ENCODE assay signal across 8 cellular contexts in the genomic region with DNA sequence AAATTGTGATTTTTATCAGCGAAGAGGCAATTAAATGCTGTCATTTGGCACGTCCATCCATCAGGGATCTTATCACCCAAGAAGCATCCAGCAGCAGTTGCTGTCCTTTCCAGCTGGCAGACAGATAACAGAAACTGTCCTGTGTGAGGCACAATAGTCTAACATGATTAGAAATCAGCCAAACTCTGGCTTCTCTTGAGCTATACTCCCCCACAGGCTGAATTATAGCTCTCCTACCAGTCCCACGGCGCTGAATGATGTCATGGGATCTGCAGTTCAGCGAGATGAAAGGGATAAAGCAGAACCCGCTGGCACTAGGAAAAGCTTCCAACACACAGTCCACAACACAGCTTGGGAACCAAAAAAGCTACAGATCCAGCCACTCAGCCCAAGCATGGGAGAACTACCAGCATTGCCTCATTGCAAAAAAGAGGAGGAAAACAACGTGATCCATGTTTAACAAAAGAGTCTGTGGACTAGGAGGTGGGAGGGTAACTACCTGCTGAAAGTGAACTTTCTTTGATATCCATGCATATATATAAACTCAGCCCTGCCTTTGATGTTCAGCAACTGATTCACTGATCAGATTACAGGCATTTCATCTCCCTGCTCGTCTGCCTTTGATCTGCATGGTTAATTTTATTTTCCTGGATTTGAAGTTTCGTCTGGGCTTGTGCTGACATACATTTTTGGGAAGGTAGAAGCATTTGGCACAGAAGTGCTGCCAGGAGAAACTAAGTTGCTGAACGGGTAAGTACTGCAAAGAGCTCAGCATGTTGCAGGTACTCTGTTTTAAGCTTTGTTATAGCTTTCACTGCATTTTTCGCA. TPM values are rescaled to one million over a fixed set of nuclear protein-coding genes. Genes with fewer than 3 reads are reported as not detected.
A peak's percentile ranks its signal among the peaks of the same experiment; 100 is the strongest.
DNase-seq lines count a peak whose midpoint lies in the region; ATAC-seq and TF ChIP-seq lines count a peak whose summit lies in the region.

A gene with protein sequence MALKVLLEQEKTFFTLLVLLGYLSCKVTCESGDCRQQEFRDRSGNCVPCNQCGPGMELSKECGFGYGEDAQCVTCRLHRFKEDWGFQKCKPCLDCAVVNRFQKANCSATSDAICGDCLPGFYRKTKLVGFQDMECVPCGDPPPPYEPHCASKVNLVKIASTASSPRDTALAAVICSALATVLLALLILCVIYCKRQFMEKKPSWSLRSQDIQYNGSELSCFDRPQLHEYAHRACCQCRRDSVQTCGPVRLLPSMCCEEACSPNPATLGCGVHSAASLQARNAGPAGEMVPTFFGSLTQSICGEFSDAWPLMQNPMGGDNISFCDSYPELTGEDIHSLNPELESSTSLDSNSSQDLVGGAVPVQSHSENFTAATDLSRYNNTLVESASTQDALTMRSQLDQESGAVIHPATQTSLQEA (plus strand): TSS at position 314 of the 828 bp plus-strand sequence. CDS start 19,772 bp downstream, outside the sequence.

- ATAC-seq in HG03095 (IDR thresholded peaks at IDR 0.05; ENCODE audit: unreplicated experiment) (no peak), GM19395 (IDR thresholded peaks at IDR 0.05; ENCODE audit: unreplicated experiment) (no peak)

- peak within 1 kb of the TSS; percentile 42 for H3K27ac ChIP-seq in AG04450 (ENCODE audit: low read depth, low read length)
- peak within 1 kb of the TSS in 6 of 59 donors; percentile 2 to 53 (median 20) for H3K27ac ChIP-seq in dorsolateral prefrontal cortex

- H3K27me3 ChIP-seq in AG04450 (ENCODE audit: control insufficient read depth, insufficient read depth, low read length) (no peaks in the 10 kb centered on the region), MG63 (no peaks in the 10 kb centered on the region), dorsolateral prefrontal cortex (peaks cover 0 to 51% (median 20%) of the 10 kb centered on the region in 45 donors)

- H3K36me3 Mint-ChIP-seq in mesothelial cell of epicardium, result no peaks in the 10 kb centered on the region

- intact Hi-C loops in dorsolateral prefrontal cortex (cut with DNase I), result loop anchor here in 1 of 2 donors (10.0 kb wide), 1 partner anchor 304 kb away; no protein-coding TSS in a partner anchor

- DNase-seq in AG04450 (ENCODE audit: low read depth, low spot score) (peak; percentile 67), MG63 (peak; percentile 74), dorsolateral prefrontal cortex (peak in 2 of 10 donors; percentile 24 to 43), mesothelial cell of epicardium (ENCODE audit: low spot score in 2 of 2, unreplicated experiment in 2 of 2) (peak; percentile 43 to 64), GOT3 (lab: John Stamatoyannopoulos, UW) (no peak)
- DNase-seq in NK-92 treated with Interleukin-12 subunit alpha and Interleukin-12 subunit beta, amount 100 ng/mL, for 24 hours (lab: John Stamatoyannopoulos, UW), result no peak

- CTCF ChIA-PET in AG04450 (lab: Charles Lee), result interaction anchor here (0.9 to 1.2 kb wide), 4 partner anchors 8 to 320 kb away, joined by 3 to 4 read pairs (median 3); no protein-coding TSS in a partner anchor

- no peaks in the 10 kb centered on the region for H3K36me3 ChIP-seq in MG63

- POLR2A ChIA-PET in AG04450 (lab: Yijun Ruan, JAX), result interaction anchor here (0.6 kb wide), 1 partner anchor 70 kb away, joined by 3 read pairs; no protein-coding TSS in a partner anchor

- no peaks in the 10 kb centered on the region for H3K9me3 Mint-ChIP-seq in mesothelial cell of epicardium

- H3K27me3 Mint-ChIP-seq in mesothelial cell of epicardium (ENCODE audit: low read depth), result no peaks in the 10 kb centered on the region

- H3K4me3 Mint-ChIP-seq in mesothelial cell of epicardium, result peak within 1 kb of the TSS; percentile 80

- peak within 1 kb of the TSS; percentile 98 for H3K27ac Mint-ChIP-seq in mesothelial cell of epicardium

- H3K9me3 ChIP-seq in AG04450 (ENCODE audit: control insufficient read depth, insufficient read depth, low read length) (no peaks in the 10 kb centered on the region), MG63 (no peaks in the 10 kb centered on the region)

- TF ChIP-seq CTCF in AG04450 (IDR thresholded peaks at IDR 0.05; ENCODE audit: low read depth, low read length) (0 out of 2 replicates have a peak, but pooled peaks have one; percentile 3), dorsolateral prefrontal cortex (IDR thresholded peaks at IDR 0.05 in 54 of 56, conservative IDR thresholded peaks at IDR 0.05 in 2 of 56; ENCODE audit: low read depth in 1 of 56, partially characterized antibody in 56 of 56) (no peak), mesothelial cell of epicardium (IDR thresholded peaks at IDR 0.05; ENCODE audit: unreplicated experiment) (no peak)

- H3K4me1 Mint-ChIP-seq in mesothelial cell of epicardium, result peaks cover 52% of the 10 kb centered on the region

- peak within 1 kb of the TSS; percentile 65 for H3K4me3 ChIP-seq in AG04450 (ENCODE audit: low read depth, low read length)
- H3K4me3 ChIP-seq in MG63, result peak within 1 kb of the TSS; percentile 23
- peak within 1 kb of the TSS in 52 of 59 donors; percentile 1 to 54 (median 30) for H3K4me3 ChIP-seq in dorsolateral prefrontal cortex

RNA-seq across cellular contexts. Expression of the gene that starts here (rescaled TPM):
- 151 and 183 TPM in 2 replicates for polyA plus RNA-seq in AG04450 (2011; rRNA removed)
- polyA minus RNA-seq in AG04450 (2011; rRNA and poly(A)+ RNA removed), result 167 and 177 TPM in 2 replicates
- 0.27 and 1.3 TPM in 2 replicates for total RNA-seq in MG63 (2014; rRNA removed; shearing (Covaris generic); ENCODE audit: low replicate concordance)
- 1 to 10 TPM; 1.6 to 6.0 (median 3.0) TPM for total RNA-seq in dorsolateral prefrontal cortex
- total RNA-seq in mesothelial cell of epicardium, result 38.3 to 43.5 TPM (median 40.3 TPM) in 3 replicates

Comparison
In these comparisons a context has a peak if more than half of its experiments do, and no peak if none do; other contexts are left out.
1. DNase-seq: peak in AG04450 (single experiment), MG63 (single experiment) and mesothelial cell of epicardium (2 of 2); none in GOT3 (single experiment) and NK-92 treated with Interleukin-12 subunit alpha and Interleukin-12 subunit beta, amount 100 ng/mL, for 24 hours (single experiment).
2. Peak in every context shown above with its lines, with median percentiles within 50 percentile points of each other: H3K4me3 ChIP-seq.